ENCODE assay signal across 41 cellular contexts in the genomic region with DNA sequence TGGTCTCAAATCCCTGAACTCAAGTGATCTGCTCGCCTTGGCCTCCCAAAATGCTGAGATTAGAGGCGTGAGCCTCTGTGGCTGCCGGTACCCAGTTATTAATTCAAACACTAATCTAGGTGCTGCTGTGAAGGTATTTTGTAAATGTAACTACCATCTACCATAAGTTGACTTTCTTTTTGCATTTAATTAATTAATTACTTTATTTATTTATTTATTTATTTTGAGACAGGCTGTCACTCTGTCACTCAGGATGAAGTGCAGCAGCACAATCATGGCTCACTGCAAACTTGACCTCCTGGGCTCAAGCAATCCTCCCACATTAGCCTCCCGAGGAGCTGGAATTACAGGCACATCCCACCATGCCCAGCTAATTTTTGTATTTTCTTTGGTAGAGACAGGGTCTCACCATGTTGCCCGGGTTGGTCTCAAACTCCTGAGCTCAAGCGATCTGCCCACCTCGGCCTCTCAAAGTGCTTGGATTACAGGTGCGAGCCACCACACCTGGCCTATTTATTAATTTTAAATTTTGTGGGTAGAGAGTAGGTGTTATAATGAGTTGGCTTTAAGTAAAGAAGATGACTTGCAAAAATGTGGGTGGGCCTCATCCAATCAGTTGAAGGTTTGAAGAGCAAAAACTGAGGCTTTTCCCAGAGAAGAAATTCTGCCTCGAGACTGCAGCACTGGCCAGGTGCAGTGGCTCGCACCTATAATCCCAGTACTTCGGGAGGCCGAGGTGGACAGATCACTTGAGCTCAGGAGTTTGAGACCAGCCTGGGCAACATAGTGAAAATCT. TPM values are rescaled to one million over a fixed set of nuclear protein-coding genes. Genes with fewer than 3 reads are reported as not detected.
"Had no signal": no experiment of that assay in that cellular context is flagged by ENCODE, and none has a peak within 500 bp of the region (broad histone marks: within the 10 kb centered on the region; RNA-seq: fewer than 3 reads in every experiment).

No MANE protein-coding gene starts in this region.

- H3K27ac ChIP-seq: ascending aorta, cardiac muscle cell, Peyer's patch, RWPE1, VCaP had no signal

- H3K4me3 Mint-ChIP-seq: activated B cell treated with CpG ODN at 0.5 μM for 24 hours; activated CD8-positive, alpha-beta T cell treated with anti-CD3 and anti-CD28 coated beads for 36 hours; activated naive CD4-positive, alpha-beta T cell treated with anti-CD3 and anti-CD28 coated beads, Interleukin-2, amount 50 U/mL, for 24 hours; activated naive CD8-positive, alpha-beta T cell treated with anti-CD3 and anti-CD28 coated beads, Interleukin-2, amount 10 ng/mL, durations not matched to agents 7 days and 5 days; activated T-cell treated with anti-CD3 and anti-CD28 coated beads, Interleukin-2, amount 50 U/mL, for 72 hours; activated T-helper 17 cell treated with anti-CD3 and anti-CD28 coated beads, Interleukin-2, amount 50 U/mL, for 72 hours had no signal

- DNase-seq: activated B cell treated with CpG ODN at 0.5 μM for 24 hours; activated CD4-positive, alpha-beta T cell treated with anti-CD3 and anti-CD28 coated beads for 4 hours; activated CD4-positive, alpha-beta T cell treated with anti-CD3 and anti-CD28 coated beads, Interleukin-2, amount 50 U/mL, for 4 hours; activated CD4-positive, CD25-positive, alpha-beta regulatory T cell treated with anti-CD3 and anti-CD28 coated beads, Interleukin-2, amount 50 U/mL, for 72 hours; activated CD8-positive, alpha-beta T cell treated with anti-CD3 and anti-CD28 coated beads for 36 hours; activated gamma-delta T cell; activated naive CD4-positive, alpha-beta T cell treated with Interleukin-2 at 50 U/mL for 16 hours; activated naive CD8-positive, alpha-beta T cell treated with anti-CD3 and anti-CD28 coated beads, Interleukin-2, amount 10 ng/mL, durations not matched to agents 7 days and 5 days; activated T-cell treated with anti-CD3 and anti-CD28 coated beads, Interleukin-2, amount 50 U/mL, for 1 hour; activated T-cell treated with anti-CD3 and anti-CD28 coated beads, Interleukin-2, amount 50 U/mL, for 72 hours; amygdala; NCI-H1092 treated with DMSO at 0.1 percent for 48 hours; NCI-H1417; NCI-H146; NCI-H187; NCI-H2029 treated with DMSO at 0.1 percent for 48 hours; NCI-H2107; NCI-H2171; NCI-H510A; NCI-H526; NCI-H748 treated with DMSO at 0.1 percent for 48 hours; NK-92 treated with Interleukin-12 subunit alpha and Interleukin-12 subunit beta, amount 100 ng/mL, for 24 hours; PC-3; SIG-M5; SW 1271; T-helper 1 cell; T-helper 2 cell; T-helper 9 cell had no signal

- H3K4me1 ChIP-seq: ascending aorta had no signal

- H3K4me3 ChIP-seq: ascending aorta, cardiac muscle cell, Peyer's patch had no signal

- ATAC-seq: activated CD8-positive, alpha-beta T cell treated with anti-CD3 and anti-CD28 coated beads for 36 hours; activated T-cell treated with anti-CD3 and anti-CD28 coated beads, Interleukin-2, amount 50 U/mL, for 72 hours; activated T-helper 17 cell treated with anti-CD3 and anti-CD28 coated beads, Interleukin-2, amount 50 U/mL, for 72 hours; PC-3; Right ventricle myocardium inferior; SK-N-SH treated with all-trans-retinoic acid at 6 μM for 48 hours had no signal

- H3K9me3 ChIP-seq: Peyer's patch had no signal

- H3K27me3 ChIP-seq: ascending aorta, cardiac muscle cell, Peyer's patch had no signal

- H3K36me3 ChIP-seq: ascending aorta, cardiac muscle cell, Peyer's patch had no signal

- H3K27ac Mint-ChIP-seq: activated B cell treated with CpG ODN at 0.5 μM for 24 hours; activated CD8-positive, alpha-beta T cell treated with anti-CD3 and anti-CD28 coated beads for 36 hours; activated naive CD4-positive, alpha-beta T cell treated with anti-CD3 and anti-CD28 coated beads, Interleukin-2, amount 50 U/mL, for 24 hours; activated naive CD8-positive, alpha-beta T cell treated with anti-CD3 and anti-CD28 coated beads, Interleukin-2, amount 10 ng/mL, durations not matched to agents 7 days and 5 days; activated T-cell treated with anti-CD3 and anti-CD28 coated beads, Interleukin-2, amount 50 U/mL, for 72 hours; activated T-helper 17 cell treated with anti-CD3 and anti-CD28 coated beads, Interleukin-2, amount 50 U/mL, for 72 hours had no signal

- H3K27me3 Mint-ChIP-seq: activated B cell treated with CpG ODN at 0.5 μM for 24 hours; activated CD8-positive, alpha-beta T cell treated with anti-CD3 and anti-CD28 coated beads for 36 hours; activated naive CD4-positive, alpha-beta T cell treated with anti-CD3 and anti-CD28 coated beads, Interleukin-2, amount 50 U/mL, for 24 hours; activated T-helper 17 cell treated with anti-CD3 and anti-CD28 coated beads, Interleukin-2, amount 50 U/mL, for 72 hours had no signal

RNA-seq across cellular contexts. Expression of a gene that starts 17.3 kb away (rescaled TPM):
- total RNA-seq: activated B cell treated with CpG ODN at 0.5 μM for 24 hours, M059J, PC-3 had no signal
- polyA plus RNA-seq: cardiac muscle cell had no signal

RNA-seq across cellular contexts. Expression of a gene that starts 45.2 kb away (rescaled TPM):
- total RNA-seq: activated B cell treated with CpG ODN at 0.5 μM for 24 hours; activated CD8-positive, alpha-beta memory T cell treated with anti-CD3 and anti-CD28 coated beads for 36 hours; activated CD8-positive, alpha-beta T cell treated with anti-CD3 and anti-CD28 coated beads for 36 hours; activated naive CD8-positive, alpha-beta T cell treated with anti-CD3 and anti-CD28 coated beads, Interleukin-2, amount 10 ng/mL, durations not matched to agents 7 days and 5 days; activated T-cell treated with anti-CD3 and anti-CD28 coated beads, Interleukin-2, amount 50 U/mL, for 72 hours; activated T-helper 17 cell treated with anti-CD3 and anti-CD28 coated beads, Interleukin-2, amount 50 U/mL, for 72 hours; ascending aorta; cardiac muscle cell; M059J; PC-3; Peyer's patch; Right ventricle myocardium inferior; SK-MEL-5 had no signal
- polyA plus RNA-seq: adipose tissue, cardiac muscle cell had no signal
